Comparison of ENCODE assay signal across 26 cellular contexts in the genomic region with DNA sequence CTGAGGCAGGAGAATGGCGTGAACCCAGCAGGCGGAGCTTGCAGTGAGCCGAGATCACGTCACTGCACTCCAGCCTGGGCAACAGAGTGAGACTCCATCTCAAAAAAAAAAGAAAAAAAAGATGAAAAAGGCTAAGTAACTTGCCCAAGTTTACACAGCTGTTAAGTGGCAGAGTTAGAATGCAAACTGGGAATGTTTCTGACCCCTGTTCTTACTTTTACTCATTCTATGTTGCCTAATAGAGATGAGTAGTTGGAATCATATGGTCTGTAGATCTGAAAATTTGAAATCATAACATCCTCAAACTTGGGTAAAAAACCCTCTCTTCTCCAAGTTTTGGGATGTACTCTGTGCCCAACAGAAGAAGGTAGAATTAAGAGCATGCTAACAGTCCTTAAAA.
"Had no signal": no experiment of that assay in that cellular context is flagged by ENCODE, and none has a peak within 500 bp of the region (broad histone marks: within the 10 kb centered on the region; RNA-seq: fewer than 3 reads in every experiment).

No MANE protein-coding gene starts in this region.

- H3K27ac Mint-ChIP-seq: activated B cell treated with CpG ODN at 0.5 μM for 24 hours; activated CD4-positive, alpha-beta T cell treated with anti-CD3 and anti-CD28 coated beads, Interleukin-2, amount 10 ng/mL, durations not matched to agents 24 days and 14 days; activated CD8-positive, alpha-beta memory T cell treated with anti-CD3 and anti-CD28 coated beads, Interleukin-2, amount 10 ng/mL, durations not matched to agents 7 days and 5 days; activated naive CD4-positive, alpha-beta T cell treated with anti-CD3 and anti-CD28 coated beads, Interleukin-2, amount 50 U/mL, for 72 hours; activated naive CD8-positive, alpha-beta T cell treated with anti-CD3 and anti-CD28 coated beads, Interleukin-2, amount 50 U/mL, for 24 hours; activated T-cell treated with anti-CD3 and anti-CD28 coated beads, Interleukin-2, amount 50 U/mL, for 24 hours; T-helper 1 cell treated with Interleukin-12 subunit alpha and Interleukin-12 subunit beta and Interleukin-4 antibody, amounts not matched to agents 30 μg/mL and 1 μg/mL, for 36 hours had no signal

- H3K9me3 ChIP-seq: Peyer's patch, SJCRH30, SK-N-SH had no signal

- DNase-seq: activated B cell treated with CpG ODN at 0.5 μM for 24 hours; activated CD4-positive, alpha-beta T cell treated with anti-CD3 and anti-CD28 coated beads for 1 hour; activated CD4-positive, alpha-beta T cell treated with anti-CD3 and anti-CD28 coated beads, Interleukin-2, amount 10 ng/mL, durations not matched to agents 24 days and 14 days; activated CD4-positive, alpha-beta T cell treated with anti-CD3 and anti-CD28 coated beads, Interleukin-2, amount 50 U/mL, for 48 hours; activated CD8-positive, alpha-beta memory T cell treated with anti-CD3 and anti-CD28 coated beads, Interleukin-2, amount 10 ng/mL, durations not matched to agents 7 days and 5 days; activated effector memory CD4-positive, alpha-beta T cell treated with anti-CD3 and anti-CD28 coated beads, Interleukin-2, amount 50 U/mL, for 16 hours; activated naive CD4-positive, alpha-beta T cell treated with Interleukin-2 at 50 U/mL for 16 hours; activated naive CD8-positive, alpha-beta T cell treated with anti-CD3 and anti-CD28 coated beads, Interleukin-2, amount 50 U/mL, for 24 hours; activated T-cell treated with anti-CD3 and anti-CD28 coated beads, Interleukin-2, amount 50 U/mL, for 24 hours; caudate nucleus; MM.1S; NCI-H1105; NCI-H1436; NCI-H1694 treated with DMSO at 0.1 percent for 48 hours; NCI-H2029 treated with DMSO at 0.1 percent for 48 hours; NCI-H446; NCI-H524; Peyer's patch; Right ventricle myocardium superior; SJCRH30; SK-N-SH; SW 1271; T-helper 9 cell had no signal

- H3K9me3 Mint-ChIP-seq: activated T-cell treated with anti-CD3 and anti-CD28 coated beads, Interleukin-2, amount 50 U/mL, for 24 hours had no signal

- H3K27me3 Mint-ChIP-seq: activated CD4-positive, alpha-beta T cell treated with anti-CD3 and anti-CD28 coated beads, Interleukin-2, amount 10 ng/mL, durations not matched to agents 24 days and 14 days had no signal

- H3K36me3 ChIP-seq: Peyer's patch, SJCRH30 had no signal

- H3K4me1 ChIP-seq: Peyer's patch had no signal

- ATAC-seq: activated CD8-positive, alpha-beta memory T cell treated with anti-CD3 and anti-CD28 coated beads, Interleukin-2, amount 10 ng/mL, durations not matched to agents 7 days and 5 days; activated naive CD4-positive, alpha-beta T cell treated with anti-CD3 and anti-CD28 coated beads, Interleukin-2, amount 50 U/mL, for 72 hours; activated naive CD8-positive, alpha-beta T cell treated with anti-CD3 and anti-CD28 coated beads, Interleukin-2, amount 50 U/mL, for 24 hours had no signal

- H3K4me3 ChIP-seq: Peyer's patch, SJCRH30 had no signal

- H3K27ac ChIP-seq: Peyer's patch, RWPE1, SJCRH30 had no signal

- H3K4me2 ChIP-seq: SK-N-SH had no signal

- H3K27me3 ChIP-seq: Peyer's patch, SJCRH30 had no signal

- H3K4me3 Mint-ChIP-seq: activated B cell treated with CpG ODN at 0.5 μM for 24 hours; activated CD4-positive, alpha-beta T cell treated with anti-CD3 and anti-CD28 coated beads, Interleukin-2, amount 10 ng/mL, durations not matched to agents 24 days and 14 days; activated CD8-positive, alpha-beta memory T cell treated with anti-CD3 and anti-CD28 coated beads, Interleukin-2, amount 10 ng/mL, durations not matched to agents 7 days and 5 days; activated naive CD8-positive, alpha-beta T cell treated with anti-CD3 and anti-CD28 coated beads, Interleukin-2, amount 50 U/mL, for 24 hours; activated T-cell treated with anti-CD3 and anti-CD28 coated beads, Interleukin-2, amount 50 U/mL, for 24 hours; T-helper 1 cell treated with Interleukin-12 subunit alpha and Interleukin-12 subunit beta and Interleukin-4 antibody, amounts not matched to agents 30 μg/mL and 1 μg/mL, for 36 hours had no signal

- H3K9ac ChIP-seq: SK-N-SH had no signal

- H3K36me3 Mint-ChIP-seq: activated CD8-positive, alpha-beta memory T cell treated with anti-CD3 and anti-CD28 coated beads, Interleukin-2, amount 10 ng/mL, durations not matched to agents 7 days and 5 days; activated naive CD4-positive, alpha-beta T cell treated with anti-CD3 and anti-CD28 coated beads, Interleukin-2, amount 50 U/mL, for 72 hours had no signal

- H3K4me1 Mint-ChIP-seq: activated B cell treated with CpG ODN at 0.5 μM for 24 hours; activated CD4-positive, alpha-beta T cell treated with anti-CD3 and anti-CD28 coated beads, Interleukin-2, amount 10 ng/mL, durations not matched to agents 24 days and 14 days; activated CD8-positive, alpha-beta memory T cell treated with anti-CD3 and anti-CD28 coated beads, Interleukin-2, amount 10 ng/mL, durations not matched to agents 7 days and 5 days; activated naive CD8-positive, alpha-beta T cell treated with anti-CD3 and anti-CD28 coated beads, Interleukin-2, amount 50 U/mL, for 24 hours had no signal
